14 cellular contexts compared by ENCODE assay signal in the genomic region with DNA sequence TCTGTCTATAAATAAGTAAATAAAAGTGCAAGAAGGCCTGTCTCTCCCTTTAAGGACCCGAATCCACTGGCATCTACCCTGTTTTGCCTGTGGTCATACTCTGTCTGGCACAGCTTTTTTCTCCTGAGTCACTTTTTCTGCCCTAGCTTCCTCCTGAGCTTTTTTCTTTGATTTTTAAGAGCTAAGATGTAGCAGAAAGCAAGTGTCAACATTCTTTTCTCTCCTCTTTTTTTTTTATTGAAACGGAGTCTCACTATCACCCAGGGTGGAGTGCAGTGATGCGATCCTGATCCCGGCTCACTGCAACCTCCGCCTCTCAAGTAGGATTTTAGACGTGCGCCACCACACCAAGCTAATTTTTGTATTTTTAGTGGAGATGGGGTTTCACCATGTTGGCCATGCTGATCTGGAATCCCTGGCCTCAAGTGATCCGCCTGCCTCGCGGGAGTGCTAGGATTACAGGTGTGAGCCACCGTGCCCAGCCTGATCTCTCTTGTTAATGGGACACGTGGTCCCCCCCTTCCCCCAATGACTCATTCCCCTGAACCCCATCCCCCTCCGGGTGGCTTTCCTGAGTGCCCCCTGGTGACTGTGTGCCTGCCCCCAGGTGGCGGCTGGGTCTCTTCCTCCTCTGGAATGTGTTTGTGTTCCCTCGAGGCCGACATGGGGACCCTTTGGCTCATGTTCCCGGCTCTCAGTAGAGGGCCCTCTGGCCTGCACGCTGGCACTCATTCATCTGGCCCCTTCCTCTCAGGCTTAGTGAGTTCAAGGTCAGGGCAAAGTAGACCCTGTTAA. TPM values are rescaled to one million over a fixed set of nuclear protein-coding genes. Genes with fewer than 3 reads are reported as not detected.
DNase-seq lines count a peak whose midpoint lies in the region; ATAC-seq, FAIRE-seq and TF ChIP-seq lines count a peak whose summit lies in the region.
"Had no signal": no experiment of that assay in that cellular context is flagged by ENCODE, and none has a peak within 500 bp of the region (broad histone marks: within the 10 kb centered on the region; RNA-seq: fewer than 3 reads in every experiment).

No MANE protein-coding gene starts in this region.

- H3K27ac Mint-ChIP-seq in activated CD4-positive, alpha-beta T cell treated with anti-CD3 and anti-CD28 coated beads for 36 hours = peak overlapping the region; percentile 15
- H3K27ac Mint-ChIP-seq in activated CD4-positive, alpha-beta T cell treated with anti-CD3 and anti-CD28 coated beads, Interleukin-2, amount 10 ng/mL, durations not matched to agents 7 days and 5 days = no peak overlapping the region
- H3K27ac Mint-ChIP-seq in osteocyte (ENCODE audit: unreplicated experiment) = peak overlapping the region; percentile 23
- H3K27ac Mint-ChIP-seq: type B pancreatic cell had no signal

- intact Hi-C loops in activated CD4-positive, alpha-beta T cell treated with anti-CD3 and anti-CD28 coated beads for 36 hours (cut with DNase I, micrococcal nuclease) = no loop called here
- intact Hi-C loops in K562 (cut with micrococcal nuclease) = no loop called here

- no peak overlapping the region for H3K4me3 Mint-ChIP-seq in activated CD4-positive, alpha-beta T cell treated with anti-CD3 and anti-CD28 coated beads for 36 hours
- H3K4me3 Mint-ChIP-seq in activated CD4-positive, alpha-beta T cell treated with anti-CD3 and anti-CD28 coated beads, Interleukin-2, amount 10 ng/mL, durations not matched to agents 7 days and 5 days = no peak overlapping the region
- H3K4me3 Mint-ChIP-seq in osteocyte (ENCODE audit: unreplicated experiment) = no peak overlapping the region
- H3K4me3 Mint-ChIP-seq: type B pancreatic cell had no signal

- CTCF ChIA-PET in activated CD4-positive, alpha-beta T cell treated with anti-CD3 and anti-CD28 coated beads for 36 hours (lab: Charles Lee) = no interaction called here
- CTCF ChIA-PET in activated CD4-positive, alpha-beta T cell treated with anti-CD3 and anti-CD28 coated beads, Interleukin-2, amount 10 ng/mL, durations not matched to agents 7 days and 5 days (lab: Charles Lee) = interaction anchor here (0.6 to 0.7 kb wide), 3 partner anchors 24 to 727 kb away, joined by 3 read pairs; no protein-coding TSS in a partner anchor
- CTCF ChIA-PET in K562 (lab: Yijun Ruan, JAX; ENCODE audit: low intra/inter-chr PET ratio) = no interaction called here

- FAIRE-seq in K562 (lab: Jason Lieb, UNC) = peak; percentile 48

- WGBS in K562 (ENCODE audit: insufficient coverage, low coverage, missing lambda C conversion rate) = 41% methylated on average over 8 of the region's 18 CpGs

- no peaks in the 10 kb centered on the region for H4K20me1 ChIP-seq in K562 (replicated peaks; ENCODE audit: control insufficient read depth, insufficient read depth, low read length)

- no peak for TF ChIP-seq RAD21 in K562 (CRISPR knock-in tag; conservative IDR thresholded peaks at IDR 0.05 in 1 of 2, IDR thresholded peaks at IDR 0.05 in 1 of 2)

- H3K9me1 ChIP-seq in K562 (ENCODE audit: control insufficient read depth, insufficient read depth, low read length) = peaks cover 7% of the 10 kb centered on the region

- no peak overlapping the region for H3K4me3 ChIP-seq in K562
- H3K4me3 ChIP-seq: lower lobe of right lung had no signal

- no peak overlapping the region; the same call in 1 of the 2 replicates for H3K4me2 ChIP-seq in K562 (ENCODE audit: insufficient read depth, low read length)

- POLR2A ChIA-PET in activated CD4-positive, alpha-beta T cell treated with anti-CD3 and anti-CD28 coated beads for 36 hours (lab: Charles Lee) = interaction anchor here (0.6 kb wide), 1 partner anchor 54 kb away, joined by 3 read pairs; no protein-coding TSS in a partner anchor
- POLR2A ChIA-PET in activated CD4-positive, alpha-beta T cell treated with anti-CD3 and anti-CD28 coated beads, Interleukin-2, amount 10 ng/mL, durations not matched to agents 7 days and 5 days (lab: Charles Lee) = no interaction called here
- POLR2A ChIA-PET in K562 (lab: Yijun Ruan, JAX) = no interaction called here

- H3K27me3 ChIP-seq in K562 (ENCODE audit: control insufficient read depth in 2 of 2, insufficient read depth in 2 of 2, low read length in 2 of 2) = no peaks in the 10 kb centered on the region
- H3K27me3 ChIP-seq: neutrophil had no signal

- TF ChIP-seq CTCF in K562 (IDR thresholded peaks at IDR 0.05 in 2 of 3, conservative IDR thresholded peaks at IDR 0.05 in 1 of 3; ENCODE audit: insufficient read depth in 2 of 3, low read depth in 1 of 3, low read length in 3 of 3) (no peak), osteocyte (IDR thresholded peaks at IDR 0.05) (no peak)

- in situ Hi-C loops in K562 (cut with MboI) = no loop called here

- H3K36me3 Mint-ChIP-seq in activated CD4-positive, alpha-beta T cell treated with anti-CD3 and anti-CD28 coated beads for 36 hours (ENCODE audit: low read depth) = peaks cover 34% of the 10 kb centered on the region
- H3K36me3 Mint-ChIP-seq in activated CD4-positive, alpha-beta T cell treated with anti-CD3 and anti-CD28 coated beads, Interleukin-2, amount 10 ng/mL, durations not matched to agents 7 days and 5 days (ENCODE audit: low read depth) = peaks cover 42% of the 10 kb centered on the region
- peaks cover 28% of the 10 kb centered on the region for H3K36me3 Mint-ChIP-seq in osteocyte (ENCODE audit: unreplicated experiment)

- no peak for TF ChIP-seq EP300 in K562 (IDR thresholded peaks at IDR 0.05; ENCODE audit: low read length)

- H3K79me2 ChIP-seq in K562 (ENCODE audit: control insufficient read depth, insufficient read depth, low read length) = 0 out of 3 replicates have a peak, but pooled peaks cover 2% of the 10 kb centered on the region

- peak overlapping the region; percentile 53; the same call in 2 of the 3 replicates for H3K27ac ChIP-seq in K562 (ENCODE audit: extremely low read depth, low read depth, low read length)
- H3K27ac ChIP-seq: lower lobe of right lung, neutrophil had no signal

- H3K27me3 Mint-ChIP-seq in activated CD4-positive, alpha-beta T cell treated with anti-CD3 and anti-CD28 coated beads for 36 hours = no peaks in the 10 kb centered on the region
- H3K27me3 Mint-ChIP-seq in activated CD4-positive, alpha-beta T cell treated with anti-CD3 and anti-CD28 coated beads, Interleukin-2, amount 10 ng/mL, durations not matched to agents 7 days and 5 days = no peaks in the 10 kb centered on the region
- no peaks in the 10 kb centered on the region for H3K27me3 Mint-ChIP-seq in osteocyte (ENCODE audit: unreplicated experiment)
- H3K27me3 Mint-ChIP-seq: type B pancreatic cell had no signal

- no peak for DNase-seq in activated CD4-positive, alpha-beta T cell treated with anti-CD3 and anti-CD28 coated beads for 36 hours
- no peak for DNase-seq in activated CD4-positive, alpha-beta T cell treated with anti-CD3 and anti-CD28 coated beads, Interleukin-2, amount 10 ng/mL, durations not matched to agents 7 days and 5 days
- DNase-seq in K562 (ENCODE audit: extremely low read depth in 1 of 4, low spot score in 3 of 4) (peak; percentile 33 to 65 (median 60)), osteocyte (ENCODE audit: extremely low spot score, unreplicated experiment) (no peak)
- no peak for DNase-seq in NK-92 treated with Interleukin-12 subunit alpha and Interleukin-12 subunit beta, amount 100 ng/mL, for 24 hours (lab: John Stamatoyannopoulos, UW)
- DNase-seq: ACHN; DMS 273 treated with DMSO at 0.1 percent for 48 hours; lower lobe of right lung; NCI-H1436 treated with DMSO at 0.1 percent for 48 hours; SHP77; stimulated activated CD4-positive, alpha-beta T cell treated with anti-CD3 and anti-CD28 coated beads, Interleukin-12 subunit alpha, Interleukin-12 subunit beta, amount 100 ng/mL, for 4 hours had no signal

- ATAC-seq in activated CD4-positive, alpha-beta T cell treated with anti-CD3 and anti-CD28 coated beads for 36 hours = no peak
- ATAC-seq in K562 (peak; percentile 56), GM18907 (IDR thresholded peaks at IDR 0.05; ENCODE audit: unreplicated experiment) (no peak)
- ATAC-seq: lower lobe of right lung had no signal

- peak overlapping the region in 1 of 2 experiments; percentile 47; a peak in 1 of 4 replicates for H3K9ac ChIP-seq in K562 (ENCODE audit: insufficient read depth in 1 of 2, low read depth in 2 of 2, low read length in 2 of 2)

- H3K36me3 ChIP-seq in K562 (ENCODE audit: control insufficient read depth, insufficient read depth, low read length) = peaks cover 59% of the 10 kb centered on the region

- no peak overlapping the region for H2AFZ ChIP-seq in K562 (ENCODE audit: low read depth, low read length)

- H3K9me3 Mint-ChIP-seq in activated CD4-positive, alpha-beta T cell treated with anti-CD3 and anti-CD28 coated beads for 36 hours (ENCODE audit: low read depth) = no peaks in the 10 kb centered on the region
- no peaks in the 10 kb centered on the region for H3K9me3 Mint-ChIP-seq in activated CD4-positive, alpha-beta T cell treated with anti-CD3 and anti-CD28 coated beads, Interleukin-2, amount 10 ng/mL, durations not matched to agents 7 days and 5 days
- no peaks in the 10 kb centered on the region for H3K9me3 Mint-ChIP-seq in osteocyte (ENCODE audit: unreplicated experiment)
- H3K9me3 Mint-ChIP-seq: type B pancreatic cell had no signal

- H3K4me1 Mint-ChIP-seq in activated CD4-positive, alpha-beta T cell treated with anti-CD3 and anti-CD28 coated beads for 36 hours = no peaks in the 10 kb centered on the region
- no peaks in the 10 kb centered on the region for H3K4me1 Mint-ChIP-seq in activated CD4-positive, alpha-beta T cell treated with anti-CD3 and anti-CD28 coated beads, Interleukin-2, amount 10 ng/mL, durations not matched to agents 7 days and 5 days
- peaks cover 7% of the 10 kb centered on the region for H3K4me1 Mint-ChIP-seq in osteocyte (ENCODE audit: unreplicated experiment)

- BruUV-seq in K562 (replicated peaks; lab: Mats Ljungman, UMichigan) = no TSS peak

- TF ChIP-seq POLR2A in K562 (conservative IDR thresholded peaks at IDR 0.05) = no peak

- peaks cover 7 to 35% of the 10 kb centered on the region in 2 experiments; a peak in 4 of 5 replicates for H3K4me1 ChIP-seq in K562 (replicated peaks in 1 of 2; ENCODE audit: control insufficient read depth in 2 of 2, insufficient read depth in 2 of 2, low read length in 2 of 2)
- H3K4me1 ChIP-seq: lower lobe of right lung had no signal

- no peaks in the 10 kb centered on the region for H3K9me3 ChIP-seq in K562 (replicated peaks; ENCODE audit: control insufficient read depth, insufficient read depth, low read depth, low read length)
- H3K9me3 ChIP-seq: lower lobe of right lung, neutrophil had no signal

RNA-seq across cellular contexts. Expression of a gene that starts 14.2 kb away (rescaled TPM):
- total RNA-seq in activated CD4-positive, alpha-beta T cell treated with anti-CD3 and anti-CD28 coated beads for 36 hours = not detected
- total RNA-seq in activated CD4-positive, alpha-beta T cell treated with anti-CD3 and anti-CD28 coated beads, Interleukin-2, amount 10 ng/mL, durations not matched to agents 7 days and 5 days = not detected
- total RNA-seq in K562 (2011; cell fraction: chromatin; rRNA removed; ENCODE audit: low replicate concordance) = not detected in 2 replicates
- total RNA-seq in K562 (2011; cell fraction: nucleolus; rRNA removed) = not detected in 2 replicates
- total RNA-seq in K562 (2011; cell fraction: nucleoplasm; rRNA removed) = not detected in 2 replicates
- total RNA-seq in K562 (2014; rRNA removed) = not detected in 2 replicates
- total RNA-seq in K562 (2014; rRNA removed; fragmentation: Illumina TruSeq; extraction: Trizol) = not detected in 2 replicates
- not detected in 2 replicates for total RNA-seq in K562 (2015; rRNA removed; fragmentation: Illumina TruSeq; extraction: Trizol)
- total RNA-seq in K562 (2021) = not detected in 2 replicates
- polyA plus RNA-seq in K562 (2011; rRNA removed) = not detected in 2 replicates
- not detected in 2 replicates for polyA plus RNA-seq in K562 (2011; cell fraction: cytosol; rRNA removed)
- not detected in 2 replicates for polyA plus RNA-seq in K562 (2011; cell fraction: nucleus; rRNA removed)
- not detected in 2 replicates for polyA plus RNA-seq in K562 (2012)
- not detected in 2 replicates for polyA plus RNA-seq in K562 (2014; fragmentation: Illumina TruSeq; extraction: Trizol)
- polyA plus RNA-seq in K562 (2014; fragmentation: Nextera tagmentation; extraction: Ambion mirVana) = not detected
- not detected in 2 replicates for polyA plus RNA-seq in K562 (2014; rRNA removed)
- polyA minus RNA-seq in K562 (2011; rRNA and poly(A)+ RNA removed) = not detected in 2 replicates
- polyA minus RNA-seq in K562 (2011; cell fraction: cytosol; rRNA and poly(A)+ RNA removed) = not detected in 2 replicates
- polyA minus RNA-seq in K562 (2011; cell fraction: nucleus; rRNA and poly(A)+ RNA removed) = not detected in 2 replicates
- total RNA-seq in osteocyte = not detected in 2 replicates
- total RNA-seq: lower lobe of right lung had no signal

RNA-seq across cellular contexts. Expression of a gene that starts 19.7 kb away (rescaled TPM):
- 10 to 100 TPM; 20.2 to 21.3 TPM for total RNA-seq in activated CD4-positive, alpha-beta T cell treated with anti-CD3 and anti-CD28 coated beads for 36 hours
- 10 to 100 TPM; 39.0 to 43.2 TPM for total RNA-seq in activated CD4-positive, alpha-beta T cell treated with anti-CD3 and anti-CD28 coated beads, Interleukin-2, amount 10 ng/mL, durations not matched to agents 7 days and 5 days
- 4.7 and 8.8 TPM in 2 replicates for total RNA-seq in K562 (2011; cell fraction: chromatin; rRNA removed; ENCODE audit: low replicate concordance)
- total RNA-seq in K562 (2011; cell fraction: nucleolus; rRNA removed) = 2.0 and 3.0 TPM in 2 replicates
- total RNA-seq in K562 (2011; cell fraction: nucleoplasm; rRNA removed) = 3.7 and 4.2 TPM in 2 replicates
- total RNA-seq in K562 (2014; rRNA removed) = 4.8 and 6.8 TPM in 2 replicates
- 10.8 and 11.0 TPM in 2 replicates for total RNA-seq in K562 (2014; rRNA removed; fragmentation: Illumina TruSeq; extraction: Trizol)
- 6.9 TPM in 2 replicates for total RNA-seq in K562 (2015; rRNA removed; fragmentation: Illumina TruSeq; extraction: Trizol)
- total RNA-seq in K562 (2021) = 6.2 and 6.7 TPM in 2 replicates
- 2.2 and 7.8 TPM in 2 replicates for polyA plus RNA-seq in K562 (2011; rRNA removed)
- polyA plus RNA-seq in K562 (2011; cell fraction: cytosol; rRNA removed) = 1.1 and 1.7 TPM in 2 replicates
- polyA plus RNA-seq in K562 (2011; cell fraction: nucleus; rRNA removed) = 3.2 and 3.3 TPM in 2 replicates
- 5.3 and 6.6 TPM in 2 replicates for polyA plus RNA-seq in K562 (2012)
- polyA plus RNA-seq in K562 (2014; fragmentation: Illumina TruSeq; extraction: Trizol) = 5.9 and 8.3 TPM in 2 replicates
- 10 to 100 TPM; 11.1 to 17.6 TPM for polyA plus RNA-seq in K562 (2014; fragmentation: Nextera tagmentation; extraction: Ambion mirVana)
- 4.9 and 6.6 TPM in 2 replicates for polyA plus RNA-seq in K562 (2014; rRNA removed)
- polyA minus RNA-seq in K562 (2011; rRNA and poly(A)+ RNA removed) = 9.2 and 14.1 TPM in 2 replicates
- 2.0 and 6.1 TPM in 2 replicates for polyA minus RNA-seq in K562 (2011; cell fraction: cytosol; rRNA and poly(A)+ RNA removed)
- 3.0 and 3.2 TPM in 2 replicates for polyA minus RNA-seq in K562 (2011; cell fraction: nucleus; rRNA and poly(A)+ RNA removed)
- 28.7 and 28.9 TPM in 2 replicates for total RNA-seq in osteocyte

RNA-seq across cellular contexts. Expression of a gene that starts 37.6 kb away (rescaled TPM):
- 10 to 100 TPM; 25.9 to 38.9 TPM for total RNA-seq in activated CD4-positive, alpha-beta T cell treated with anti-CD3 and anti-CD28 coated beads for 36 hours
- 10 to 100 TPM; 42.6 to 59.1 TPM for total RNA-seq in activated CD4-positive, alpha-beta T cell treated with anti-CD3 and anti-CD28 coated beads, Interleukin-2, amount 10 ng/mL, durations not matched to agents 7 days and 5 days
- 23.6 and 31.0 TPM in 2 replicates for total RNA-seq in K562 (2011; cell fraction: chromatin; rRNA removed; ENCODE audit: low replicate concordance)
- 14.6 and 17.7 TPM in 2 replicates for total RNA-seq in K562 (2011; cell fraction: nucleolus; rRNA removed)
- total RNA-seq in K562 (2011; cell fraction: nucleoplasm; rRNA removed) = 16.4 and 21.2 TPM in 2 replicates
- 9.5 and 13.7 TPM in 2 replicates for total RNA-seq in K562 (2014; rRNA removed)
- total RNA-seq in K562 (2014; rRNA removed; fragmentation: Illumina TruSeq; extraction: Trizol) = 9.7 and 13.8 TPM in 2 replicates
- 10.3 and 11.9 TPM in 2 replicates for total RNA-seq in K562 (2015; rRNA removed; fragmentation: Illumina TruSeq; extraction: Trizol)
- total RNA-seq in K562 (2021) = 34.4 and 35.4 TPM in 2 replicates
- polyA plus RNA-seq in K562 (2011; rRNA removed) = 16.0 and 17.2 TPM in 2 replicates
- polyA plus RNA-seq in K562 (2011; cell fraction: cytosol; rRNA removed) = 13.5 and 27.6 TPM in 2 replicates
- 13.9 and 22.0 TPM in 2 replicates for polyA plus RNA-seq in K562 (2011; cell fraction: nucleus; rRNA removed)
- polyA plus RNA-seq in K562 (2012) = 28.6 and 41.3 TPM in 2 replicates
- polyA plus RNA-seq in K562 (2014; fragmentation: Illumina TruSeq; extraction: Trizol) = 41.8 and 49.4 TPM in 2 replicates
- 1 to 10 TPM; 2.1 to 2.3 TPM for polyA plus RNA-seq in K562 (2014; fragmentation: Nextera tagmentation; extraction: Ambion mirVana)
- polyA plus RNA-seq in K562 (2014; rRNA removed) = 21.6 and 25.1 TPM in 2 replicates
- polyA minus RNA-seq in K562 (2011; rRNA and poly(A)+ RNA removed) = 13.7 and 14.0 TPM in 2 replicates
- polyA minus RNA-seq in K562 (2011; cell fraction: cytosol; rRNA and poly(A)+ RNA removed) = 15.2 and 15.6 TPM in 2 replicates
- 5.9 and 8.3 TPM in 2 replicates for polyA minus RNA-seq in K562 (2011; cell fraction: nucleus; rRNA and poly(A)+ RNA removed)
- total RNA-seq in osteocyte = 53.9 and 55.0 TPM in 2 replicates

RNA-seq across cellular contexts. Expression of a gene that starts 37.8 kb away (rescaled TPM):
- total RNA-seq in activated CD4-positive, alpha-beta T cell treated with anti-CD3 and anti-CD28 coated beads for 36 hours = 1 to 10 TPM; 1.9 to 2.4 TPM
- 1 to 10 TPM; 2.5 to 2.7 TPM for total RNA-seq in activated CD4-positive, alpha-beta T cell treated with anti-CD3 and anti-CD28 coated beads, Interleukin-2, amount 10 ng/mL, durations not matched to agents 7 days and 5 days
- total RNA-seq in K562 (2011; cell fraction: chromatin; rRNA removed; ENCODE audit: low replicate concordance) = 0.67 and 1.7 TPM in 2 replicates
- total RNA-seq in K562 (2011; cell fraction: nucleolus; rRNA removed) = 0.53 and 0.67 TPM in 2 replicates
- total RNA-seq in K562 (2011; cell fraction: nucleoplasm; rRNA removed) = 0.95 and 1.5 TPM in 2 replicates
- total RNA-seq in K562 (2014; rRNA removed) = 0.20 and 0.68 TPM in 2 replicates
- 0.58 and 0.70 TPM in 2 replicates for total RNA-seq in K562 (2014; rRNA removed; fragmentation: Illumina TruSeq; extraction: Trizol)
- 0.57 and 0.62 TPM in 2 replicates for total RNA-seq in K562 (2015; rRNA removed; fragmentation: Illumina TruSeq; extraction: Trizol)
- 0.36 and 0.42 TPM in 2 replicates for total RNA-seq in K562 (2021)
- polyA plus RNA-seq in K562 (2011; rRNA removed) = 0.17 and 0.57 TPM in 2 replicates
- 0.03 and 0.22 TPM in 2 replicates for polyA plus RNA-seq in K562 (2011; cell fraction: cytosol; rRNA removed)
- 0.27 and 0.73 TPM in 2 replicates for polyA plus RNA-seq in K562 (2011; cell fraction: nucleus; rRNA removed)
- polyA plus RNA-seq in K562 (2012) = 0.29 and 0.30 TPM in 2 replicates
- 0.29 and 0.43 TPM in 2 replicates for polyA plus RNA-seq in K562 (2014; fragmentation: Illumina TruSeq; extraction: Trizol)
- polyA plus RNA-seq in K562 (2014; fragmentation: Nextera tagmentation; extraction: Ambion mirVana) = under 1 TPM; 0.14 to 0.31 TPM
- 0.32 and 0.34 TPM in 2 replicates for polyA plus RNA-seq in K562 (2014; rRNA removed)
- 0.32 and 1.0 TPM in 2 replicates for polyA minus RNA-seq in K562 (2011; rRNA and poly(A)+ RNA removed)
- polyA minus RNA-seq in K562 (2011; cell fraction: cytosol; rRNA and poly(A)+ RNA removed) = 0.18 and 0.19 TPM in 2 replicates
- 0.13 and 0.89 TPM in 2 replicates for polyA minus RNA-seq in K562 (2011; cell fraction: nucleus; rRNA and poly(A)+ RNA removed)
- total RNA-seq in osteocyte = 2.3 TPM in 2 replicates

Comparison
In these comparisons a context has a peak if more than half of its experiments do, and no peak if none do; other contexts are left out.
1. DNase-seq: peak in K562 (4 of 4); none in activated CD4-positive, alpha-beta T cell treated with anti-CD3 and anti-CD28 coated beads for 36 hours (single experiment), activated CD4-positive, alpha-beta T cell treated with anti-CD3 and anti-CD28 coated beads, Interleukin-2, amount 10 ng/mL, durations not matched to agents 7 days and 5 days (single experiment), osteocyte (single experiment) and NK-92 treated with Interleukin-12 subunit alpha and Interleukin-12 subunit beta, amount 100 ng/mL, for 24 hours (single experiment).